Comparison of ENCODE assay signal across 9 cellular contexts in genomic region chr10:131742371-131743000, GRCh38.
"Had no signal": no experiment of that assay in that cellular context is flagged by ENCODE, and none has a peak within 500 bp of the region (broad histone marks: within the 10 kb centered on the region; RNA-seq: fewer than 3 reads in every experiment).

No MANE protein-coding gene starts in this region.

- H3K36me3 ChIP-seq: left lung, upper lobe of left lung had no signal

- H3K27me3 ChIP-seq: upper lobe of left lung had no signal

- H3K27ac ChIP-seq: left lung, upper lobe of left lung had no signal

- H3K4me2 ChIP-seq: smooth muscle cell had no signal

- ATAC-seq: activated T-cell treated with anti-CD3 and anti-CD28 coated beads, Interleukin-2, amount 50 U/mL, for 4 hours; left lung; stimulated activated effector memory CD8-positive, alpha-beta T cell treated with anti-CD3 and anti-CD28 coated beads, Interleukin-12 subunit alpha, Interleukin-12 subunit beta, amount 100 ng/mL, for 72 hours had no signal

- H3K4me1 ChIP-seq: left lung, upper lobe of left lung had no signal

- DNase-seq: activated CD4-positive, alpha-beta T cell treated with anti-CD3 and anti-CD28 coated beads, Interleukin-2, amount 50 U/mL, for 1 hour; activated T-cell treated with anti-CD3 and anti-CD28 coated beads, Interleukin-2, amount 50 U/mL, for 4 hours; effector CD4-positive, alpha-beta T cell; mesenchymal stem cell had no signal

- H3K4me3 ChIP-seq: left lung, smooth muscle cell, upper lobe of left lung had no signal

- FAIRE-seq: astrocyte had no signal

- H3K9me3 ChIP-seq: left lung, upper lobe of left lung had no signal
